In genomic region chr15:39426552-39427532, GRCh38 we compare ENCODE assay signal across 8 cellular contexts.
DNase-seq lines count a peak whose midpoint lies in the region; ATAC-seq lines count a peak whose summit lies in the region.

No MANE protein-coding gene starts in this region.

- intact Hi-C loops in head of caudate nucleus (cut with DNase I), result no loop called here

- ATAC-seq in GM18502 (IDR thresholded peaks at IDR 0.05; ENCODE audit: poor library complexity, unreplicated experiment) (peak; percentile 88), HG02678 (IDR thresholded peaks at IDR 0.05; ENCODE audit: unreplicated experiment) (peak; percentile 87)

- peak; percentile 40 for DNase-seq in NCI-H345 (lab: John Stamatoyannopoulos, UW)
- peak; percentile 78 for DNase-seq in activated CD8-positive, alpha-beta memory T cell treated with anti-CD3 and anti-CD28 coated beads, Interleukin-2, amount 50 U/mL, for 24 hours (ENCODE audit: extremely low read depth)
- peak in 39 of 42 donors; percentile 2 to 63 (median 18) for DNase-seq in head of caudate nucleus
- peak; percentile 40 to 50 for DNase-seq in stimulated activated CD4-positive, alpha-beta T cell treated with anti-CD3 and anti-CD28 coated beads, Interleukin-1b, Interleukin-23, amount 100 ng/mL, for 4 hours (ENCODE audit: low read depth in 2 of 2)
- no peak for DNase-seq in hippocampal formation (lab: John Stamatoyannopoulos, UW)
- no peak for DNase-seq in NCI-H2029 treated with DMSO at 0.1 percent for 48 hours (lab: John Stamatoyannopoulos, UW)

Comparison
In these comparisons a context has a peak if more than half of its experiments do, and no peak if none do; other contexts are left out.
1. DNase-seq: peak in NCI-H345 (single experiment), activated CD8-positive, alpha-beta memory T cell treated with anti-CD3 and anti-CD28 coated beads, Interleukin-2, amount 50 U/mL, for 24 hours (single experiment), head of caudate nucleus (39 of 42) and stimulated activated CD4-positive, alpha-beta T cell treated with anti-CD3 and anti-CD28 coated beads, Interleukin-1b, Interleukin-23, amount 100 ng/mL, for 4 hours (2 of 2); none in hippocampal formation (0 of 2) and NCI-H2029 treated with DMSO at 0.1 percent for 48 hours (single experiment).